Comparison of ENCODE assay signal across 1 cellular context in the genomic region with DNA sequence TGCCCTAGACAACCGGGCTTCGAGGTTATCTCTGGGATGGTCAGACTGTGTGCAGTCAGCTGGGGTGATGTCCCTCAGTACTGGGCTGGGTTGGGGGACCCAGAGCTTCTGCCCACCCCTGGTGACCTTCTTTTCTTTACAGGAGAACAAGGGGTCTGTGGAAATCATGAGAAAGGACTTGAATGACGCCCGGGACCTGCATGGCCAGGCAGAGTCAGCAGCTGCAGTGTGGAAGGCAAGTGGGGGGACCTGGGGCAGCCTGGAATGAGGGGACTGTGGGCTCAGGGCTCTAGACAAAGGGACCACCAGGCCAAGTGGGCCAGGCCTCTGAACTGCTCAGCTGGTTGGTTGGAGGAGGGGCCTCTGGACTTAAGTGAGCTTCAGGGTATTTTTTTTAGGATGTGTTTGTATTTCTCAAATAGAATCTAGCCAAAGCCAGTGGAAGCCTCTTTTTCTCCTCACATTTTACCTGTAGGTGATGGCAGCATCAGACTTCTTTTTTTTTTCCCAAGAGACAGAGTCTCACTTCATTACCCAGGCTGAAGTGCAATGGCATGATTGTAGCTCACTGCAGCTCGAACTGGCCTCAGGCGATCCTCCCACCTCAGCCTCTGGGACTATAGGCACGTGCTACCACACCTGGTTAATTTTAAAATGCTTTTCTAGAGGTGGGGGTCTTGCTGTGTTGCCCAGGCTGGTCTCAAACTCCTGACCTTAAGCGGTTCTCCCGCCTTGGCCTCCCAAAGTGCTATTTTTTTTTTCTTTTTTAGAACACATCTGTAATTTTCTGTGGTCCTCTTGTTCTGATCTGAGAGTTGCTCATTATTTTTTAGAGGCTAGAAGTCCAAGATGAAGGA.
TF ChIP-seq lines count a peak whose summit lies in the region.

No MANE protein-coding gene starts in this region.

TF ChIP-seq in H1, 55 proteins besides CTCF, POLR2A, EP300 and RAD21:
- TF ChIP-seq, protein P1, sequence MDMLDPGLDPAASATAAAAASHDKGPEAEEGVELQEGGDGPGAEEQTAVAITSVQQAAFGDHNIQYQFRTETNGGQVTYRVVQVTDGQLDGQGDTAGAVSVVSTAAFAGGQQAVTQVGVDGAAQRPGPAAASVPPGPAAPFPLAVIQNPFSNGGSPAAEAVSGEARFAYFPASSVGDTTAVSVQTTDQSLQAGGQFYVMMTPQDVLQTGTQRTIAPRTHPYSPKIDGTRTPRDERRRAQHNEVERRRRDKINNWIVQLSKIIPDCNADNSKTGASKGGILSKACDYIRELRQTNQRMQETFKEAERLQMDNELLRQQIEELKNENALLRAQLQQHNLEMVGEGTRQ (IDR thresholded peaks at IDR 0.05; ENCODE audit: low read length): no peak
- TF ChIP-seq CBX5 (IDR thresholded peaks at IDR 0.05; ENCODE audit: low read depth, low read length) (no peak), SIRT6 (IDR thresholded peaks at IDR 0.05; ENCODE audit: low read length) (no peak), NANOG (IDR thresholded peaks at IDR 0.05; ENCODE audit: insufficient read depth, low read depth, low read length, poor library complexity, severe bottlenecking) (no peak), KDM5A (IDR thresholded peaks at IDR 0.05; ENCODE audit: low read length) (no peak), TAF1 (IDR thresholded peaks at IDR 0.05; ENCODE audit: low read depth, low read length) (no peak), POLR2AphosphoS5 (IDR thresholded peaks at IDR 0.05; ENCODE audit: low read depth, low read length) (no peak), KDM4A (IDR thresholded peaks at IDR 0.05; ENCODE audit: low read depth, low read length, severe bottlenecking) (no peak), SUZ12 (IDR thresholded peaks at IDR 0.05; ENCODE audit: low read length) (no peak), ATF2 (IDR thresholded peaks at IDR 0.05; ENCODE audit: low read length) (no peak)
